Comparison of ENCODE assay signal across 24 cellular contexts in the genomic region with DNA sequence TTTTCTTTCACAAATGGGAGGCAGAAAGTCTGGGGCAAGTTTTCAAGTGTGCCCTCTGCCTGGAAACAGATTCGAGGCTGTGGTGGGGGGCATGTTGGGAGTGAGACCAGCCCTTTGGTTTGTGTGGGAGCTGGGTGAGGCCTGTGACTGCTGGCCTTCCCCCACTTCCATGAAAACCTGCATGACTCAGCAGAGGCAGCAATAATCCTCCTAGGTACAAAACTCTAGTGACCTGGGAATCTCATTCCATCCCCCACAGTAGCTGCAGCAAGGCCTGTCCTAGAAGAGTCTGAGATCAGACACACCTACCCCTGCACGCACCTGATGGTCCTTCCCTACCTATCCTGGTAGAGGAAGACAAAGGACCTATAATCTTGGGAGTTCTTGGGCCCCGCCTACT.
"Had no signal": no experiment of that assay in that cellular context is flagged by ENCODE, and none has a peak within 500 bp of the region (broad histone marks: within the 10 kb centered on the region; RNA-seq: fewer than 3 reads in every experiment).

No MANE protein-coding gene starts in this region.

- H3K4me3 Mint-ChIP-seq: activated CD4-positive, alpha-beta memory T cell treated with anti-CD3 and anti-CD28 coated beads for 36 hours; activated CD8-positive, alpha-beta memory T cell treated with anti-CD3 and anti-CD28 coated beads, Interleukin-2, amount 10 ng/mL, durations not matched to agents 7 days and 5 days; type B pancreatic cell had no signal

- DNase-seq: activated CD4-positive, alpha-beta memory T cell treated with anti-CD3 and anti-CD28 coated beads for 36 hours; activated CD8-positive, alpha-beta memory T cell treated with anti-CD3 and anti-CD28 coated beads, Interleukin-2, amount 10 ng/mL, durations not matched to agents 7 days and 5 days; activated naive CD4-positive, alpha-beta T cell treated with Interleukin-2 at 50 U/mL for 16 hours; activated T-cell treated with anti-CD3 and anti-CD28 coated beads, Interleukin-2, amount 50 U/mL, for 1 hour; anterior cingulate cortex; brain microvascular endothelial cell; cerebellar nuclear complex; cortex of kidney; erythroblast; foreskin melanocyte; glutamatergic neuron; hypothalamus; islet precursor cell; midbrain; ovary; stimulated activated CD4-positive, alpha-beta T cell treated with anti-CD3 and anti-CD28 coated beads, Interleukin-4, amount 100 ng/mL, for 1 hour; T-helper 1 cell; T1000; testis had no signal

- ATAC-seq: activated CD8-positive, alpha-beta memory T cell treated with anti-CD3 and anti-CD28 coated beads, Interleukin-2, amount 10 ng/mL, durations not matched to agents 7 days and 5 days; sciatic nerve had no signal

- H3K4me1 ChIP-seq: testis had no signal

- H3K36me3 Mint-ChIP-seq: activated CD4-positive, alpha-beta memory T cell treated with anti-CD3 and anti-CD28 coated beads for 36 hours; type B pancreatic cell had no signal

- H3K27me3 Mint-ChIP-seq: activated CD4-positive, alpha-beta memory T cell treated with anti-CD3 and anti-CD28 coated beads for 36 hours; activated CD8-positive, alpha-beta memory T cell treated with anti-CD3 and anti-CD28 coated beads, Interleukin-2, amount 10 ng/mL, durations not matched to agents 7 days and 5 days had no signal

- H3K27me3 ChIP-seq: brain microvascular endothelial cell, ovary, testis had no signal

- FAIRE-seq: endometrium had no signal

- H3K36me3 ChIP-seq: brain microvascular endothelial cell, ovary had no signal

- H3K9me3 ChIP-seq: ovary, testis had no signal

- H3K27ac Mint-ChIP-seq: activated CD4-positive, alpha-beta memory T cell treated with anti-CD3 and anti-CD28 coated beads for 36 hours; activated CD8-positive, alpha-beta memory T cell treated with anti-CD3 and anti-CD28 coated beads, Interleukin-2, amount 10 ng/mL, durations not matched to agents 7 days and 5 days; type B pancreatic cell had no signal

- H3K4me2 ChIP-seq: smooth muscle cell had no signal

- H3K4me3 ChIP-seq: lung, ovary, smooth muscle cell, testis had no signal

- H3K27ac ChIP-seq: brain microvascular endothelial cell, ovary, testis had no signal
